In the genomic region with DNA sequence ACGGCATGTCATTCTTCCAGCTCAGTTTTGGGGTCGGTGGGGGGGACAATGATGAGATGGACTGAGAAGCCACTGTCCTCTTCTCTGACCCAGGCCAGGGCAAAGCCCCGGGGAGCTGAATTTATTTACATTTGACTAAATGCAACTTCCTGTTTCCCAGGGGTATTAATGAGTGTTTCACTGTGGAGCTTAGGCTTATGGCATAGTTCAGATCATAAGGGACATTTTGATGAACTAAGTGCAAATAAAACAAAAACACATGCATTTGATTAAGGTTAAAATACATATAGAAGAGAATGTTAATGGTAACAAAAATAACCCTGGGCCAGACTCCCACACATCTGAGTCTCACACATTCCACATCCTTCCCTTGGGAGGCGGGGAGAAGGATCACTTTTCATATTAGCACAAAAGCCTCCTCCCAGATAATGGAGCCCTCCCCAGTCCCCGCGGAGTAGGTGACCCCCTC, we compare ENCODE assay signal across 8 cellular contexts.
DNase-seq lines count a peak whose midpoint lies in the region; ATAC-seq and TF ChIP-seq lines count a peak whose summit lies in the region.

No MANE protein-coding gene starts in this region.

- H2BK12ac ChIP-seq in trophoblast cell (ENCODE audit: low read length) = no peak overlapping the region

- peak; percentile 14 for DNase-seq in MG63
- DNase-seq in ovary = no peak
- DNase-seq in GM13977 (ENCODE audit: low spot score) = no peak
- DNase-seq in trophoblast cell = no peak

- in situ Hi-C loops in GM13977 (cut with MboI; ENCODE audit: low pct_unique_long_range_greater_than_20kb, low sequenced_read_pairs, unreplicated experiment) = no loop called here

- no peak overlapping the region for H2AFZ ChIP-seq in trophoblast cell (ENCODE audit: insufficient read depth, low read length, poor library complexity)

- no peaks in the 10 kb centered on the region for H3K79me2 ChIP-seq in trophoblast cell (ENCODE audit: control insufficient read depth, insufficient read depth, low read length, poor library complexity)

- no peaks in the 10 kb centered on the region for H3K9me3 ChIP-seq in MG63
- H3K9me3 ChIP-seq in ectodermal cell (ENCODE audit: control insufficient read depth, low read length) = no peaks in the 10 kb centered on the region
- H3K9me3 ChIP-seq in ovary = no peaks in the 10 kb centered on the region
- no peaks in the 10 kb centered on the region for H3K9me3 ChIP-seq in trophoblast cell (ENCODE audit: insufficient read depth, low read depth, low read length)

- no peak overlapping the region for H3K14ac ChIP-seq in trophoblast cell (ENCODE audit: low read length)

- no peak overlapping the region for H3K18ac ChIP-seq in trophoblast cell (ENCODE audit: low read length)

- H3K23ac ChIP-seq in trophoblast cell (ENCODE audit: low read length) = no peak overlapping the region

- TF ChIP-seq CTCF in ovary (IDR thresholded peaks at IDR 0.05) (no peak), GM13977 (IDR thresholded peaks at IDR 0.05; ENCODE audit: extremely low read depth, insufficient read depth, missing control alignments) (no peak)

- H4K12ac ChIP-seq in trophoblast cell (ENCODE audit: low read depth, low read length) = no peak overlapping the region

- H2AK5ac ChIP-seq in trophoblast cell (ENCODE audit: low read length) = no peak overlapping the region

- H2BK5ac ChIP-seq in trophoblast cell (ENCODE audit: low read depth, low read length, poor library complexity) = no peak overlapping the region

- intact Hi-C loops in ovary (cut with DNase I) = no loop called here

- H4K8ac ChIP-seq in trophoblast cell (ENCODE audit: low read depth, low read length) = no peak overlapping the region

- TF ChIP-seq POLR2A in ovary (IDR thresholded peaks at IDR 0.05) = no peak

- no peaks in the 10 kb centered on the region for H3K79me1 ChIP-seq in trophoblast cell (ENCODE audit: low read length)

- H3K27ac ChIP-seq in ectodermal cell (ENCODE audit: insufficient read depth, low read depth, low read length, poor library complexity, severe bottlenecking) = peak overlapping the region; percentile 78
- H3K27ac ChIP-seq in ovary = no peak overlapping the region
- H3K27ac ChIP-seq in trophoblast cell (ENCODE audit: low read depth, low read length) = no peak overlapping the region

- H3K4me2 ChIP-seq in trophoblast cell (ENCODE audit: low read length) = no peak overlapping the region

- H2BK120ac ChIP-seq in trophoblast cell (ENCODE audit: insufficient read depth, low read length, poor library complexity) = no peak overlapping the region

- H3K27me3 ChIP-seq in MG63 (no peaks in the 10 kb centered on the region), ectodermal cell (ENCODE audit: control insufficient read depth, insufficient read depth, low read length, poor library complexity, severe bottlenecking) (no peaks in the 10 kb centered on the region), ovary (no peaks in the 10 kb centered on the region), trophoblast cell (ENCODE audit: insufficient read depth, low read length) (no peaks in the 10 kb centered on the region)

- TF ChIP-seq EP300 in ovary (IDR thresholded peaks at IDR 0.05) = no peak

- no peak overlapping the region for H4K91ac ChIP-seq in trophoblast cell (ENCODE audit: low read depth, low read length)

- H3K4me3 ChIP-seq in GM08714 (ENCODE audit: low read length) (peak overlapping the region; percentile 50; the same call in 1 of the 2 replicates), MG63 (peak overlapping the region; percentile 33), ectodermal cell (ENCODE audit: insufficient read depth, low read depth, low read length) (no peak overlapping the region), ovary (peak overlapping the region; percentile 11), trophoblast cell (ENCODE audit: low read depth, low read length) (no peak overlapping the region)

- 32 to 34% methylated on average over 6 of the region's 6 CpGs for WGBS in ectodermal cell, 2 experiments
- WGBS in ovary, 3 donors = 4 to 18% (median 8%) methylated on average over 6 of the region's 6 CpGs
- WGBS in trophoblast cell (ENCODE audit: extremely low coverage, insufficient coverage, insufficient read length) = no CpG with 5 or more reads among the region's 6 CpGs

- no peak overlapping the region for H3K4ac ChIP-seq in trophoblast cell (ENCODE audit: low read depth, low read length)

- H3K4me1 ChIP-seq in ectodermal cell (ENCODE audit: control insufficient read depth, insufficient read depth, low read length) (peaks cover 16% of the 10 kb centered on the region), ovary (ENCODE audit: insufficient read depth) (no peaks in the 10 kb centered on the region), trophoblast cell (ENCODE audit: control insufficient read depth in 1 of 2, insufficient read depth in 2 of 2, low read length in 2 of 2) (no peaks in the 10 kb centered on the region)

- ATAC-seq in HG03457 (IDR thresholded peaks at IDR 0.05; ENCODE audit: unreplicated experiment) = no peak
- ATAC-seq in GM21576 (IDR thresholded peaks at IDR 0.05; ENCODE audit: unreplicated experiment) = no peak

- H3K9ac ChIP-seq in trophoblast cell (ENCODE audit: low read length) = no peak overlapping the region

- H3K36me3 ChIP-seq in MG63 = no peaks in the 10 kb centered on the region
- no peaks in the 10 kb centered on the region for H3K36me3 ChIP-seq in ectodermal cell (ENCODE audit: control insufficient read depth, insufficient read depth, low read length)
- H3K36me3 ChIP-seq in ovary = no peaks in the 10 kb centered on the region
- no peaks in the 10 kb centered on the region for H3K36me3 ChIP-seq in trophoblast cell (ENCODE audit: control insufficient read depth in 1 of 2, insufficient read depth in 2 of 2, low read length in 2 of 2)

Comparison
In these comparisons a context has a peak if more than half of its experiments do, and no peak if none do; other contexts are left out.
1. H3K4me3 ChIP-seq: peak in GM08714 (single experiment), MG63 (single experiment) and ovary (single experiment); none in ectodermal cell (single experiment) and trophoblast cell (single experiment).